In the genomic region with DNA sequence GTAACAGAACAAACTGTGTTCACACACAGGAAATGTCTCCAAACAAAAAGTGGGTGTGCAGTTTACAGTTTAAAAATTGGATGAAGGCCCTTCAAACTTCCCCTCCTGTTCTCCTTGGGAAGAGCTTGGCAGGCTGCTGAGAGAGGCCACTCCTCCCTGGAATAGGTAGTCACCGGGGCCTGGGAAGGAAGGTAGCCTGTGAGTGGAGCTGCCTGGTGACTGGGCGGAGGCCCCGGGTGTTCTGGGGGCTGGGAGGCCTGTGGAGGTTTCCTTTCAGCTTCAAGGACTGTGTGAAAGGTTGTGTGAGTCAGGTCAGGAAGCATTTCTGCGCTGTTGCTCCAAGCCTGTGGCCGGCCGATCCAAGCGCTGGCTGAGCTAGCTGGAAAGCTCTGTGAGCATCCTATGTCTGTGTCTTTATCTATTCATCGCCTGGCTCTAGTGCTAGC, we compare ENCODE assay signal across 8 cellular contexts. TPM values are rescaled to one million over a fixed set of nuclear protein-coding genes. Genes with fewer than 3 reads are reported as not detected.
DNase-seq lines count a peak whose midpoint lies in the region; ATAC-seq and TF ChIP-seq lines count a peak whose summit lies in the region.

No MANE protein-coding gene starts in this region.

- intact Hi-C loops in Right ventricle myocardium inferior (cut with DNase I) = loop anchor here (5.0 kb wide), 1 partner anchor 55 kb away; no protein-coding TSS in a partner anchor

- peak; percentile 82 for ATAC-seq in SK-N-SH treated with all-trans-retinoic acid at 6 μM for 48 hours
- peak; percentile 60 for ATAC-seq in Right ventricle myocardium inferior

- TF ChIP-seq CTCF in retinal pigment epithelial cell (conservative IDR thresholded peaks at IDR 0.05; ENCODE audit: low read depth, low read length) (no peak), GM20000 (IDR thresholded peaks at IDR 0.05; ENCODE audit: extremely low read depth, missing control alignments) (no peak)

- DNase-seq in Daoy (ENCODE audit: low read depth) (peak; percentile 97), Right ventricle myocardium inferior (ENCODE audit: missing footprints) (peak; percentile 77), retinal pigment epithelial cell (ENCODE audit: low read depth) (peak; percentile 67), COLO829 (ENCODE audit: low spot score) (no peak), NCI-H1092 (lab: John Stamatoyannopoulos, UW) (no peak), GM20000 (ENCODE audit: low spot score) (no peak), hippocampal formation (lab: John Stamatoyannopoulos, UW) (no peak)

- no peak overlapping the region for H3K4me3 ChIP-seq in retinal pigment epithelial cell (ENCODE audit: low read length)

TF ChIP-seq in SK-N-SH treated with all-trans-retinoic acid at 6 μM for 48 hours, 23 proteins besides CTCF, POLR2A, EP300 and RAD21:
- no peak for TF ChIP-seq RARB (CRISPR knock-in tag; IDR thresholded peaks at IDR 0.05)
- TF ChIP-seq BACH2 (CRISPR knock-in tag; IDR thresholded peaks at IDR 0.05; ENCODE audit: borderline replicate concordance) = no peak
- TF ChIP-seq, protein P1, sequence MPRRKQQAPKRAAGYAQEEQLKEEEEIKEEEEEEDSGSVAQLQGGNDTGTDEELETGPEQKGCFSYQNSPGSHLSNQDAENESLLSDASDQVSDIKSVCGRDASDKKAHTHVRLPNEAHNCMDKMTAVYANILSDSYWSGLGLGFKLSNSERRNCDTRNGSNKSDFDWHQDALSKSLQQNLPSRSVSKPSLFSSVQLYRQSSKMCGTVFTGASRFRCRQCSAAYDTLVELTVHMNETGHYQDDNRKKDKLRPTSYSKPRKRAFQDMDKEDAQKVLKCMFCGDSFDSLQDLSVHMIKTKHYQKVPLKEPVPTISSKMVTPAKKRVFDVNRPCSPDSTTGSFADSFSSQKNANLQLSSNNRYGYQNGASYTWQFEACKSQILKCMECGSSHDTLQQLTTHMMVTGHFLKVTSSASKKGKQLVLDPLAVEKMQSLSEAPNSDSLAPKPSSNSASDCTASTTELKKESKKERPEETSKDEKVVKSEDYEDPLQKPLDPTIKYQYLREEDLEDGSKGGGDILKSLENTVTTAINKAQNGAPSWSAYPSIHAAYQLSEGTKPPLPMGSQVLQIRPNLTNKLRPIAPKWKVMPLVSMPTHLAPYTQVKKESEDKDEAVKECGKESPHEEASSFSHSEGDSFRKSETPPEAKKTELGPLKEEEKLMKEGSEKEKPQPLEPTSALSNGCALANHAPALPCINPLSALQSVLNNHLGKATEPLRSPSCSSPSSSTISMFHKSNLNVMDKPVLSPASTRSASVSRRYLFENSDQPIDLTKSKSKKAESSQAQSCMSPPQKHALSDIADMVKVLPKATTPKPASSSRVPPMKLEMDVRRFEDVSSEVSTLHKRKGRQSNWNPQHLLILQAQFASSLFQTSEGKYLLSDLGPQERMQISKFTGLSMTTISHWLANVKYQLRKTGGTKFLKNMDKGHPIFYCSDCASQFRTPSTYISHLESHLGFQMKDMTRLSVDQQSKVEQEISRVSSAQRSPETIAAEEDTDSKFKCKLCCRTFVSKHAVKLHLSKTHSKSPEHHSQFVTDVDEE (CRISPR knock-in tag; IDR thresholded peaks at IDR 0.05) = no peak
- no peak for TF ChIP-seq SNAI2 (CRISPR knock-in tag; IDR thresholded peaks at IDR 0.05)
- no peak for TF ChIP-seq PPARA (CRISPR knock-in tag; IDR thresholded peaks at IDR 0.05; ENCODE audit: borderline replicate concordance)
- no peak for TF ChIP-seq ZNF565 (CRISPR knock-in tag; conservative IDR thresholded peaks at IDR 0.05; ENCODE audit: low read depth)
- TF ChIP-seq, protein P2, sequence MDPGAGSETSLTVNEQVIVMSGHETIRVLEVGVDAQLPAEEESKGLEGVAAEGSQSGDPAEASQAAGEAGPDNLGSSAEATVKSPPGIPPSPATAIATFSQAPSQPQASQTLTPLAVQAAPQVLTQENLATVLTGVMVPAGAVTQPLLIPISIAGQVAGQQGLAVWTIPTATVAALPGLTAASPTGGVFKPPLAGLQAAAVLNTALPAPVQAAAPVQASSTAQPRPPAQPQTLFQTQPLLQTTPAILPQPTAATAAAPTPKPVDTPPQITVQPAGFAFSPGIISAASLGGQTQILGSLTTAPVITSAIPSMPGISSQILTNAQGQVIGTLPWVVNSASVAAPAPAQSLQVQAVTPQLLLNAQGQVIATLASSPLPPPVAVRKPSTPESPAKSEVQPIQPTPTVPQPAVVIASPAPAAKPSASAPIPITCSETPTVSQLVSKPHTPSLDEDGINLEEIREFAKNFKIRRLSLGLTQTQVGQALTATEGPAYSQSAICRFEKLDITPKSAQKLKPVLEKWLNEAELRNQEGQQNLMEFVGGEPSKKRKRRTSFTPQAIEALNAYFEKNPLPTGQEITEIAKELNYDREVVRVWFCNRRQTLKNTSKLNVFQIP (CRISPR knock-in tag; IDR thresholded peaks at IDR 0.05; ENCODE audit: borderline replicate concordance, low read depth) = no peak
- no peak for TF ChIP-seq OSR1 (CRISPR knock-in tag; IDR thresholded peaks at IDR 0.05)
- TF ChIP-seq, protein P3, sequence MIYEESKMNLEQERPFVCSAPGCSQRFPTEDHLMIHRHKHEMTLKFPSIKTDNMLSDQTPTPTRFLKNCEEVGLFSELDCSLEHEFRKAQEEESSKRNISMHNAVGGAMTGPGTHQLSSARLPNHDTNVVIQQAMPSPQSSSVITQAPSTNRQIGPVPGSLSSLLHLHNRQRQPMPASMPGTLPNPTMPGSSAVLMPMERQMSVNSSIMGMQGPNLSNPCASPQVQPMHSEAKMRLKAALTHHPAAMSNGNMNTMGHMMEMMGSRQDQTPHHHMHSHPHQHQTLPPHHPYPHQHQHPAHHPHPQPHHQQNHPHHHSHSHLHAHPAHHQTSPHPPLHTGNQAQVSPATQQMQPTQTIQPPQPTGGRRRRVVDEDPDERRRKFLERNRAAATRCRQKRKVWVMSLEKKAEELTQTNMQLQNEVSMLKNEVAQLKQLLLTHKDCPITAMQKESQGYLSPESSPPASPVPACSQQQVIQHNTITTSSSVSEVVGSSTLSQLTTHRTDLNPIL (CRISPR knock-in tag; IDR thresholded peaks at IDR 0.05; ENCODE audit: low read depth) = no peak
- no peak for TF ChIP-seq ZC3H10 (CRISPR knock-in tag; IDR thresholded peaks at IDR 0.05)
- TF ChIP-seq, protein P4, sequence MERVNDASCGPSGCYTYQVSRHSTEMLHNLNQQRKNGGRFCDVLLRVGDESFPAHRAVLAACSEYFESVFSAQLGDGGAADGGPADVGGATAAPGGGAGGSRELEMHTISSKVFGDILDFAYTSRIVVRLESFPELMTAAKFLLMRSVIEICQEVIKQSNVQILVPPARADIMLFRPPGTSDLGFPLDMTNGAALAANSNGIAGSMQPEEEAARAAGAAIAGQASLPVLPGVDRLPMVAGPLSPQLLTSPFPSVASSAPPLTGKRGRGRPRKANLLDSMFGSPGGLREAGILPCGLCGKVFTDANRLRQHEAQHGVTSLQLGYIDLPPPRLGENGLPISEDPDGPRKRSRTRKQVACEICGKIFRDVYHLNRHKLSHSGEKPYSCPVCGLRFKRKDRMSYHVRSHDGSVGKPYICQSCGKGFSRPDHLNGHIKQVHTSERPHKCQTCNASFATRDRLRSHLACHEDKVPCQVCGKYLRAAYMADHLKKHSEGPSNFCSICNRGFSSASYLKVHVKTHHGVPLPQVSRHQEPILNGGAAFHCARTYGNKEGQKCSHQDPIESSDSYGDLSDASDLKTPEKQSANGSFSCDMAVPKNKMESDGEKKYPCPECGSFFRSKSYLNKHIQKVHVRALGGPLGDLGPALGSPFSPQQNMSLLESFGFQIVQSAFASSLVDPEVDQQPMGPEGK (CRISPR knock-in tag; IDR thresholded peaks at IDR 0.05; ENCODE audit: borderline replicate concordance) = no peak

RNA-seq across cellular contexts. Expression of a gene that starts 14.1 kb away (rescaled TPM):
- 2.3 and 2.9 TPM in 2 replicates for total RNA-seq in Daoy (2014; rRNA removed; shearing (Covaris generic))
- total RNA-seq in Right ventricle myocardium inferior = 45.9 TPM

Comparison
In these comparisons a context has a peak if more than half of its experiments do, and no peak if none do; other contexts are left out.
1. DNase-seq: peak in Daoy (single experiment), Right ventricle myocardium inferior (single experiment) and retinal pigment epithelial cell (single experiment); none in COLO829 (single experiment), NCI-H1092 (single experiment), GM20000 (single experiment) and hippocampal formation (0 of 2).
2. RNA of a gene that starts 14.1 kb away (total RNA-seq): 45.9 TPM in Right ventricle myocardium inferior (single experiment); 2.3 to 2.9 TPM in Daoy; every median in the first group is over 10 times any median in the second.